27 cellular contexts compared by ENCODE assay signal in the genomic region with DNA sequence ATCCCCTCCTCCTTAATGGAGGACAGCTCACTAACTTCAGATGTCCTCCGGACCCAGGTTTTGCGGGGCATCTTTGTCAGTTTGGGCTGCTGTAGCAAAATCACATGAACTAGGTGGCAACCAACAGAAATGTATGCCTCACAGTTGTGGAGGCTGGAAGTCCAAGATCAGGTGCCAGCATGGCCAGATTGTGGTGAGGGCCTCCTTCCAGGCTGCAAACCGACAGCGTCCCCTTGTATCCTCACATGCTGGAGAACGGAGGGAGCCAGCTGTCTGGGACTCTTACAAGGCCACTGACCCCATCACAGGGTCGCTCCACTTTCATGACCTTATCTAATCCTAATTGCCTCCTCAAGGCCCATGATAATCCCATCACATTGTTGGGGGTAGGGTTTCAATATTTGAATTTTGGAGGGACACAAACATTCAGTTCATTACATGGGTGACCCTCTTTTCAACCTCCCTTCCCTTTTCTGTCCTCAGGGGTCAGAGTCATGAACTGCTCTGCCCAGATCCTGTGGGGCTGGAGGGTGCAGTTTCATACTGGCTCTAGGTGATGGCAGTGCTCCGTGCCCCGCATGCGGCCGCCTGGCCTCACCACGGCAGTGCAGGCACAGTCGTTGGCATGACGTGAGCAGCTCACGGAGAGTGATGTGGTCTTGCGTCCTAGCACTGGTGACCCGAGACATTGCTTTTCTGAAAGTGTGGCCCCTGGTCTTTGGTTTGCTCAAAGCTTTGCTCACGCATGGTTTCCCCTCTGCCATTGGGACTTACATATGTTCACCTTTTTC. TPM values are rescaled to one million over a fixed set of nuclear protein-coding genes. Genes with fewer than 3 reads are reported as not detected.
"Had no signal": no experiment of that assay in that cellular context is flagged by ENCODE, and none has a peak within 500 bp of the region (broad histone marks: within the 10 kb centered on the region; RNA-seq: fewer than 3 reads in every experiment).

No MANE protein-coding gene starts in this region.

- H3K27me3 ChIP-seq: body of pancreas, cardiac muscle cell, foreskin keratinocyte, neural progenitor cell, right atrium auricular region, suprapubic skin, transverse colon, vagina had no signal

- H3K27ac ChIP-seq: body of pancreas, cardiac muscle cell, foreskin keratinocyte, neural progenitor cell, right atrium auricular region, skin epidermis, suprapubic skin, vagina had no signal

- H2AFZ ChIP-seq: neural progenitor cell had no signal

- FAIRE-seq: TTC549 had no signal

- H3K9me3 Mint-ChIP-seq: activated CD4-positive, alpha-beta memory T cell treated with anti-CD3 and anti-CD28 coated beads for 36 hours; activated naive CD8-positive, alpha-beta T cell treated with anti-CD3 and anti-CD28 coated beads, Interleukin-2, amount 50 U/mL, for 24 hours; activated T-cell treated with anti-CD3 and anti-CD28 coated beads, Interleukin-2, amount 50 U/mL, for 72 hours; naive thymus-derived CD4-positive, alpha-beta T cell; neural progenitor cell; stimulated activated naive CD8-positive, alpha-beta T cell treated with anti-CD3 and anti-CD28 coated beads, Interleukin-15, amount 100 ng/mL, for 72 hours; WTC11 had no signal

- H3K9me3 ChIP-seq: body of pancreas, right atrium auricular region, suprapubic skin, transverse colon, vagina had no signal

- H3K4me3 Mint-ChIP-seq: activated CD4-positive, alpha-beta memory T cell treated with anti-CD3 and anti-CD28 coated beads for 36 hours; activated CD4-positive, alpha-beta T cell treated with anti-CD3 and anti-CD28 coated beads for 36 hours; activated naive CD8-positive, alpha-beta T cell treated with anti-CD3 and anti-CD28 coated beads, Interleukin-2, amount 50 U/mL, for 24 hours; activated T-cell treated with anti-CD3 and anti-CD28 coated beads, Interleukin-2, amount 50 U/mL, for 72 hours; naive thymus-derived CD4-positive, alpha-beta T cell; neural progenitor cell; stimulated activated naive CD8-positive, alpha-beta T cell treated with anti-CD3 and anti-CD28 coated beads, Interleukin-15, amount 100 ng/mL, for 72 hours; WTC11 had no signal

- ATAC-seq: activated CD4-positive, alpha-beta T cell treated with anti-CD3 and anti-CD28 coated beads for 36 hours; activated T-cell treated with anti-CD3 and anti-CD28 coated beads, Interleukin-2, amount 50 U/mL, for 72 hours; body of pancreas; foreskin keratinocyte; naive thymus-derived CD4-positive, alpha-beta T cell; stimulated activated naive CD8-positive, alpha-beta T cell treated with anti-CD3 and anti-CD28 coated beads, Interleukin-15, amount 100 ng/mL, for 72 hours; WTC11 had no signal

- H3K4me2 ChIP-seq: neural progenitor cell had no signal

- H3K4me1 ChIP-seq: foreskin keratinocyte, right atrium auricular region, suprapubic skin, transverse colon, vagina had no signal

- H3K4me3 ChIP-seq: body of pancreas, cardiac muscle cell, lung, neural progenitor cell, right atrium auricular region, skin epidermis, suprapubic skin, transverse colon, vagina had no signal

- H3K36me3 ChIP-seq: neural progenitor cell had no signal

- H3K27me3 Mint-ChIP-seq: activated CD4-positive, alpha-beta memory T cell treated with anti-CD3 and anti-CD28 coated beads for 36 hours; activated CD4-positive, alpha-beta T cell treated with anti-CD3 and anti-CD28 coated beads for 36 hours; activated naive CD8-positive, alpha-beta T cell treated with anti-CD3 and anti-CD28 coated beads, Interleukin-2, amount 50 U/mL, for 24 hours; naive thymus-derived CD4-positive, alpha-beta T cell; progenitor cell of endocrine pancreas; stimulated activated naive CD8-positive, alpha-beta T cell treated with anti-CD3 and anti-CD28 coated beads, Interleukin-15, amount 100 ng/mL, for 72 hours had no signal

- H3K9ac ChIP-seq: neural progenitor cell had no signal

- H3K27ac Mint-ChIP-seq: activated CD4-positive, alpha-beta memory T cell treated with anti-CD3 and anti-CD28 coated beads for 36 hours; activated CD4-positive, alpha-beta T cell treated with anti-CD3 and anti-CD28 coated beads for 36 hours; activated naive CD8-positive, alpha-beta T cell treated with anti-CD3 and anti-CD28 coated beads, Interleukin-2, amount 50 U/mL, for 24 hours; activated T-cell treated with anti-CD3 and anti-CD28 coated beads, Interleukin-2, amount 50 U/mL, for 72 hours; neural progenitor cell; progenitor cell of endocrine pancreas; WTC11 had no signal

- H3K4me1 Mint-ChIP-seq: activated CD4-positive, alpha-beta T cell treated with anti-CD3 and anti-CD28 coated beads for 36 hours; activated naive CD8-positive, alpha-beta T cell treated with anti-CD3 and anti-CD28 coated beads, Interleukin-2, amount 50 U/mL, for 24 hours; stimulated activated naive CD8-positive, alpha-beta T cell treated with anti-CD3 and anti-CD28 coated beads, Interleukin-15, amount 100 ng/mL, for 72 hours; WTC11 had no signal

- DNase-seq: activated CD4-positive, alpha-beta memory T cell treated with anti-CD3 and anti-CD28 coated beads for 36 hours; activated CD4-positive, alpha-beta T cell treated with anti-CD3 and anti-CD28 coated beads for 36 hours; activated effector memory CD4-positive, alpha-beta T cell treated with Interleukin-2 at 50 U/mL for 16 hours; activated naive CD4-positive, alpha-beta T cell treated with anti-CD3 and anti-CD28 coated beads, Interleukin-2, amount 50 U/mL, for 16 hours; activated naive CD8-positive, alpha-beta T cell treated with anti-CD3 and anti-CD28 coated beads, Interleukin-2, amount 50 U/mL, for 24 hours; activated T-cell treated with anti-CD3 and anti-CD28 coated beads, Interleukin-2, amount 50 U/mL, for 72 hours; cortex of kidney; erythroblast; foreskin keratinocyte; naive thymus-derived CD4-positive, alpha-beta T cell; stimulated activated CD4-positive, alpha-beta T cell treated with anti-CD3 and anti-CD28 coated beads, Interleukin-1b, Interleukin-23, amount 100 ng/mL, for 48 hours; stimulated activated naive CD8-positive, alpha-beta T cell treated with anti-CD3 and anti-CD28 coated beads, Interleukin-15, amount 100 ng/mL, for 72 hours; T-helper 1 cell; transverse colon had no signal

RNA-seq across cellular contexts. Expression of gene DNASE1L3, which starts 58.4 kb away (rescaled TPM):
- total RNA-seq: activated CD4-positive, alpha-beta memory T cell treated with anti-CD3 and anti-CD28 coated beads for 36 hours; activated CD4-positive, alpha-beta T cell treated with anti-CD3 and anti-CD28 coated beads for 36 hours; activated T-cell treated with anti-CD3 and anti-CD28 coated beads, Interleukin-2, amount 50 U/mL, for 72 hours; foreskin keratinocyte; kidney epithelial cell; osteoblast; progenitor cell of endocrine pancreas; WTC11 had no signal
- polyA plus RNA-seq: foreskin keratinocyte; naive thymus-derived CD4-positive, alpha-beta T cell had no signal
